In the genomic region with DNA sequence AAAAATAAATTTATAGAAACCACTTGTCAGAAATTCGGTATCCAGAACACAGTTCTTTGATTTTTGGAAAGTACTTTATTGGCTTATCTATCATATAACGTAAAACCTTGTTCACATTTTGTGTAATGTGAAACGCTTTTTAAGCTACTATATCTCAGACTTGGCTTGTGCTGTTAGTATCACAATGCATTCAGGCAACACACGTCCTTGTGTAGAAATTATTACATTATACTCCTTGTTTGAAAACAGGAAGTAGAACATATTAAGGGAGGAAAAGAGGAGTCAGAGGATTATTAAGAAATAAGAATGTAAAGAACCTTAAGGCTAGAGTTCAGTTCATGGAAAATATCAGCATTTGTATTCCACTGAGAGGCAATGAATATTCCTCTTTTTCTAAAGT, we compare ENCODE assay signal across 1 cellular context.
TF ChIP-seq lines count a peak whose summit lies in the region.

No MANE protein-coding gene starts in this region.

TF ChIP-seq in SK-N-SH treated with all-trans-retinoic acid at 6 μM for 48 hours, 23 proteins besides CTCF, POLR2A, EP300 and RAD21 (continued from another document):
- TF ChIP-seq TSHZ2 (CRISPR knock-in tag; IDR thresholded peaks at IDR 0.05) (no peak), GLIS3 (CRISPR knock-in tag; IDR thresholded peaks at IDR 0.05) (no peak), TCF4 (CRISPR knock-in tag; IDR thresholded peaks at IDR 0.05; ENCODE audit: borderline replicate concordance) (no peak)
